21 cellular contexts compared by ENCODE assay signal in the genomic region with DNA sequence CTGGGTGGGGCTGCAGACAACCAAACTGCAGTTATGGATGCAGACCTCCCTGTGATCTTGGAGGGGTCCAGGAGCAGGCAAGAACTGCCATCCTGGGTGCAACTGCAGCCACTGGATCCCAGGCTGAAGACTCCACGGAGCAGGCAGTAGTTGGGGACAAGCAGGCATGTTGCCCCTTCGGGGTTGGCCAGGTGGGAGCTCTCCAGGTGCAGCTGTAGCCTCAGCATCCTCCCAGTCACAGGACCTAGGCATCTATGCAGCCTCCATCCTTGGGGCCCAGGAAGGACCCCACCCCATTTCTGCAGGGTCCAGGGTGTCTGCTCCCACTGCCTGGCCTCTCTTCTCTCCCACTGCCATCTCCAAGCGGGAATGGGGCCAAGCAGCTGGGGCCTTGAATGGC.
"Had no signal": no experiment of that assay in that cellular context is flagged by ENCODE, and none has a peak within 500 bp of the region (broad histone marks: within the 10 kb centered on the region; RNA-seq: fewer than 3 reads in every experiment).

No MANE protein-coding gene starts in this region.

- H3K36me3 ChIP-seq: esophagus muscularis mucosa, gastroesophageal sphincter, heart left ventricle, left lung had no signal

- DNase-seq: dermis blood vessel endothelial cell; dorsolateral prefrontal cortex; effector CD4-positive, alpha-beta T cell; effector memory CD4-positive, alpha-beta T cell; foreskin keratinocyte; heart left ventricle; hypothalamus; immature natural killer cell; islet precursor cell; left cardiac atrium; left ventricle myocardium superior; mammary epithelial cell; mesendoderm; midbrain had no signal

- H3K9me3 ChIP-seq: gastroesophageal sphincter had no signal

- ATAC-seq: foreskin keratinocyte, gastroesophageal sphincter, heart left ventricle, left cardiac atrium, left lung, left ventricle myocardium superior had no signal

- H3K4me1 ChIP-seq: esophagus muscularis mucosa, foreskin keratinocyte, gastroesophageal sphincter, heart left ventricle, left lung had no signal

- H3K27ac ChIP-seq: coronary artery, dorsolateral prefrontal cortex, esophagus muscularis mucosa, foreskin keratinocyte, gastroesophageal sphincter, heart left ventricle, hepatocyte, left lung had no signal

- H3K4me1 Mint-ChIP-seq: immature natural killer cell, memory B cell had no signal

- H3K27me3 ChIP-seq: dorsolateral prefrontal cortex, esophagus muscularis mucosa, foreskin keratinocyte, gastroesophageal sphincter, heart left ventricle, hepatocyte, left lung had no signal

- H3K4me3 Mint-ChIP-seq: immature natural killer cell, memory B cell had no signal

- H3K4me3 ChIP-seq: coronary artery, dorsolateral prefrontal cortex, esophagus muscularis mucosa, gastroesophageal sphincter, heart left ventricle, hepatocyte, left lung, lung had no signal

- H3K36me3 Mint-ChIP-seq: immature natural killer cell, memory B cell had no signal

- H3K27ac Mint-ChIP-seq: immature natural killer cell, memory B cell had no signal
